In the genomic region with DNA sequence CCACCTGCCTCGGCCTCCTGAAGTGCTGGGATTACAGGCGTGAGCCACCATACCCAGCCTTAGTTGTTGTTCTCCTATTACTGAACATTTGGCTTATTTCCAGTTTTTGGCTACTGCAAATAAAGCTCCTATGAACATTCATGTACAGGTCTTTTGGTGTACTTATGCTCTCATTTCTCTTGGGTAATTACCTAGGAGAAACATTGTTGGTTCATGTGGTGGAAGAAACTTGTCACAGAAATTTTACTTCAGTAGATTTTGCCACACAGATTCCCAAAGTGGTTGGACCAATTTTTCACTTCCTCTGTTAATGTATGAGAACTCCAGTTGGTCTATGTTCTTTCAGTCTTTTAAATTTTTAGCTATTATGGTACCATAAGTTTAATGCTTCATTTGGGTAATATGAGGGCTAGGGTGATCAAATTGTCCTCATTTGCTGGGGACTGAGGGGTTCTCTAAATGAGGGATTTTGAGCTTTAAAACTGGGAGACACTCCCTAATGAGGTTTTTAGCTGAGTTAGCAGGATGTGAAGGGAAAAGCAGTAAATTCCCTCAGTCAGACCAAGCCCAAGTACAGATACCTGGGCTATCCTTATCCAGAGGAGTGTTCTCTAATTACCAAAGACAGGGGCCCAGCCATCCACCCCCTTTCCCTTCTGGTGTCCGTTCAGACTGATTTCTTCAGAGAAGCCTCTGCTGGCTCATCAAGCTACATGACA, we compare ENCODE assay signal across 15 cellular contexts. TPM values are rescaled to one million over a fixed set of nuclear protein-coding genes. Genes with fewer than 3 reads are reported as not detected.
DNase-seq lines count a peak whose midpoint lies in the region; ATAC-seq and TF ChIP-seq lines count a peak whose summit lies in the region.
"Had no signal": no experiment of that assay in that cellular context is flagged by ENCODE, and none has a peak within 500 bp of the region (broad histone marks: within the 10 kb centered on the region; RNA-seq: fewer than 3 reads in every experiment).

No MANE protein-coding gene starts in this region.

- H3K9me3 ChIP-seq in PC-9 (ENCODE audit: insufficient read depth, low read depth): no peaks in the 10 kb centered on the region
- no peaks in the 10 kb centered on the region for H3K9me3 ChIP-seq in neural progenitor cell (ENCODE audit: low read depth)
- no peaks in the 10 kb centered on the region for H3K9me3 ChIP-seq in Peyer's patch
- H3K9me3 ChIP-seq: breast epithelium had no signal

- H3F3A ChIP-seq in PC-9 (ENCODE audit: insufficient read depth, low read depth) (peaks cover 29% of the 10 kb centered on the region), neural progenitor cell (ENCODE audit: low read depth) (peaks cover 12% of the 10 kb centered on the region)

- H3K79me2 ChIP-seq in PC-9 (ENCODE audit: low read depth): peaks cover 71% of the 10 kb centered on the region
- H3K79me2 ChIP-seq in neural progenitor cell (ENCODE audit: low read depth): peaks cover 75% of the 10 kb centered on the region

- H3K36me3 Mint-ChIP-seq in neural progenitor cell: peaks cover 20% of the 10 kb centered on the region

- no peak overlapping the region for H3K27ac Mint-ChIP-seq in neural progenitor cell

- peaks cover 3% of the 10 kb centered on the region for H3K27me3 Mint-ChIP-seq in neural progenitor cell (ENCODE audit: insufficient read depth, low read depth)
- H3K27me3 Mint-ChIP-seq: IgD-negative memory B cell had no signal

- no peak for TF ChIP-seq POLR2A in Peyer's patch (IDR thresholded peaks at IDR 0.05)

- H3K4me1 ChIP-seq in PC-9 (replicated peaks; ENCODE audit: insufficient read depth) (0 out of 2 replicates have a peak, but pooled peaks cover 4% of the 10 kb centered on the region), neural progenitor cell (peaks cover 7% of the 10 kb centered on the region), Peyer's patch (no peaks in the 10 kb centered on the region)
- H3K4me1 ChIP-seq: breast epithelium had no signal

- intact Hi-C loops in PC-9 (cut with micrococcal nuclease; ENCODE audit: unreplicated experiment): no loop called here

- H4K20me1 ChIP-seq in PC-9 (ENCODE audit: insufficient read depth) (peaks cover 38% of the 10 kb centered on the region), neural progenitor cell (ENCODE audit: low read depth) (peaks cover 14% of the 10 kb centered on the region)

- BruUV-seq in PC-9 (replicated peaks; lab: Mats Ljungman, UMichigan): no TSS peak

- POLR2A ChIA-PET in PC-9 (lab: Charles Lee; ENCODE audit: unreplicated experiment): no interaction called here

- peaks cover 3% of the 10 kb centered on the region for H3K4me1 Mint-ChIP-seq in neural progenitor cell

- H3K4me3 ChIP-seq in PC-9 (no peak overlapping the region), neural progenitor cell (no peak overlapping the region), Peyer's patch (no peak overlapping the region)
- H3K4me3 ChIP-seq: breast epithelium had no signal

- DNase-seq in NCI-H1417 (lab: John Stamatoyannopoulos, UW): peak in 2 of 3 experiments; percentile 10 to 62
- no peak for DNase-seq in NCI-H1417 treated with DMSO at 0.1 percent for 48 hours (lab: John Stamatoyannopoulos, UW)
- DNase-seq in NCI-H1436 (lab: John Stamatoyannopoulos, UW): peak; percentile 8
- no peak for DNase-seq in PC-9
- DNase-seq in neural progenitor cell (ENCODE audit: low spot score): no peak
- no peak for DNase-seq in Peyer's patch
- DNase-seq: activated CD4-positive, alpha-beta T cell treated with anti-CD3 and anti-CD28 coated beads, Interleukin-2, amount 50 U/mL, for 4 hours; activated gamma-delta T cell treated with Interleukin-2 at 50 U/mL for 16 hours; glutamatergic neuron; occipital lobe; trophoblast cell had no signal

- H3K27me3 ChIP-seq in PC-9 (ENCODE audit: insufficient read depth, low read depth) (no peaks in the 10 kb centered on the region), neural progenitor cell (no peaks in the 10 kb centered on the region), Peyer's patch (no peaks in the 10 kb centered on the region)
- H3K27me3 ChIP-seq: breast epithelium had no signal

- H3K9me2 ChIP-seq in PC-9 (ENCODE audit: insufficient read depth): no peaks in the 10 kb centered on the region

- H3K4me3 Mint-ChIP-seq in neural progenitor cell: no peak overlapping the region
- H3K4me3 Mint-ChIP-seq: IgD-negative memory B cell had no signal

- no peaks in the 10 kb centered on the region for H3K36me3 ChIP-seq in PC-9 (ENCODE audit: low read depth)
- no peaks in the 10 kb centered on the region for H3K36me3 ChIP-seq in neural progenitor cell
- H3K36me3 ChIP-seq in Peyer's patch: no peaks in the 10 kb centered on the region
- H3K36me3 ChIP-seq: breast epithelium had no signal

- CTCF ChIA-PET in PC-9 (lab: Charles Lee): no interaction called here

- no peak overlapping the region for H3K9ac ChIP-seq in neural progenitor cell

- TF ChIP-seq CTCF in PC-9 (conservative IDR thresholded peaks at IDR 0.05): no peak
- TF ChIP-seq CTCF in neural progenitor cell (IDR thresholded peaks at IDR 0.05): no peak
- TF ChIP-seq CTCF in Peyer's patch (IDR thresholded peaks at IDR 0.05): no peak

- H2AFZ ChIP-seq in PC-9: no peak overlapping the region
- no peak overlapping the region for H2AFZ ChIP-seq in neural progenitor cell (replicated peaks)

- H3K4me2 ChIP-seq in PC-9 (no peak overlapping the region), neural progenitor cell (no peak overlapping the region)

- H3K27ac ChIP-seq in PC-9 (0 out of 2 replicates have a peak overlapping the region, but pooled peaks have one; percentile 1), neural progenitor cell (peak overlapping the region; percentile 9), Peyer's patch (no peak overlapping the region)
- H3K27ac ChIP-seq: breast epithelium had no signal

- ATAC-seq in GM18870 (IDR thresholded peaks at IDR 0.05; ENCODE audit: unreplicated experiment) (no peak), HG03280 (IDR thresholded peaks at IDR 0.05; ENCODE audit: unreplicated experiment) (no peak)

- peaks cover 8% of the 10 kb centered on the region for H3K9me3 Mint-ChIP-seq in neural progenitor cell
- H3K9me3 Mint-ChIP-seq: IgD-negative memory B cell had no signal

RNA-seq across cellular contexts. Expression of a gene that starts 33.9 kb away (rescaled TPM):
- total RNA-seq in PC-9 (2021) (58.7 and 89.8 TPM in 2 replicates), neural progenitor cell (ENCODE audit: low replicate concordance) (94.0 and 117 TPM in 2 replicates), Peyer's patch (10 to 100 TPM; 20.0 to 87.5 (median 34.2) TPM)

Comparison
In these comparisons a context has a peak if more than half of its experiments do, and no peak if none do; other contexts are left out.
1. DNase-seq: peak in NCI-H1417 (2 of 3) and NCI-H1436 (single experiment); none in NCI-H1417 treated with DMSO at 0.1 percent for 48 hours (single experiment), PC-9 (0 of 2), neural progenitor cell (single experiment) and Peyer's patch (0 of 3).
2. H3K27ac ChIP-seq: peak in PC-9 (single experiment) and neural progenitor cell (single experiment); none in Peyer's patch (0 of 4).